8 cellular contexts compared by ENCODE assay signal in the genomic region with DNA sequence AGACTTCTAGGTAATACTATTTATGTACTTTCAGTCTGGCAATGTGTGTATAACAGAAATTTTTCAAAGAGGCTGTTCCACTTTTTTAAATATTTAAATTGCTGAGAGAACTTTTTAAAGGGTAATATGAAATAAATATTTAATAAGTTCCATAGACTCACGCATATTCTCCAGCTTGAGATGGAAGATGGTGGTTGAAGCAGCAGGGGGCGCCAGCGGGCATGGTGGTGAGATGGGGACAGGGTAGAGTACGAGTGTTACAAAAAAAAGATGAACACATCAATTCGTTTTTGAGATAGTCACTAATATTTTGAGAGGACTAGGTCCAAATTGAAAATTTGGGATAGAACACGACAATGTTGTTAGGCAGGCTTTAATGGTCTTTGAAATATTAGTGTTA.
A peak's percentile ranks its signal among the peaks of the same experiment; 100 is the strongest.
DNase-seq lines count a peak whose midpoint lies in the region; ATAC-seq and TF ChIP-seq lines count a peak whose summit lies in the region.

No MANE protein-coding gene starts in this region.

- 52 to 54% methylated on average over 6 of the region's 6 CpGs for WGBS in gastroesophageal sphincter (ENCODE audit: low coverage in 1 of 2), 2 donors

- peaks cover 0 to under 1% (median 0%) of the 10 kb centered on the region in 3 donors for H3K36me3 Mint-ChIP-seq in CD8-positive, alpha-beta memory T cell

- H3K27me3 ChIP-seq in CD8-positive, alpha-beta memory T cell (ENCODE audit: insufficient read depth, low read length, poor library complexity, severe bottlenecking) = no peaks in the 10 kb centered on the region
- no peaks in the 10 kb centered on the region for H3K27me3 ChIP-seq in gastroesophageal sphincter

- no peak overlapping the region for H3K4me3 ChIP-seq in CD8-positive, alpha-beta memory T cell (ENCODE audit: low read length)
- H3K4me3 ChIP-seq in gastroesophageal sphincter = no peak overlapping the region

- H3K4me1 ChIP-seq in CD8-positive, alpha-beta memory T cell (ENCODE audit: insufficient read depth, low read length) = no peaks in the 10 kb centered on the region
- peaks cover 0 to 17% (median 5%) of the 10 kb centered on the region in 3 donors for H3K4me1 ChIP-seq in gastroesophageal sphincter

- H3K9me3 Mint-ChIP-seq in CD8-positive, alpha-beta memory T cell = no peaks in the 10 kb centered on the region

- no peak overlapping the region for H3K27ac ChIP-seq in CD8-positive, alpha-beta memory T cell (ENCODE audit: low read depth, low read length)
- H3K27ac ChIP-seq in gastroesophageal sphincter = no peak overlapping the region

- H3K9me3 ChIP-seq in CD8-positive, alpha-beta memory T cell (ENCODE audit: low read length) = no peaks in the 10 kb centered on the region
- H3K9me3 ChIP-seq in gastroesophageal sphincter = no peaks in the 10 kb centered on the region

- H3K36me3 ChIP-seq in CD8-positive, alpha-beta memory T cell (ENCODE audit: insufficient read depth, low read length) = no peaks in the 10 kb centered on the region
- H3K36me3 ChIP-seq in gastroesophageal sphincter = peaks cover 0 to 4% of the 10 kb centered on the region in 2 donors

- no peak for TF ChIP-seq POLR2A in gastroesophageal sphincter (IDR thresholded peaks at IDR 0.05)

- TF ChIP-seq EP300 in gastroesophageal sphincter (IDR thresholded peaks at IDR 0.05) = no peak

- no peak overlapping the region for H3K27ac Mint-ChIP-seq in CD8-positive, alpha-beta memory T cell

- CTCF ChIA-PET in CD8-positive, alpha-beta memory T cell (lab: Charles Lee) = interaction anchor here (1.7 kb wide), 1 partner anchor 79 kb away, joined by 8 read pairs; a partner anchor contains a TSS

- DNase-seq in CD8-positive, alpha-beta memory T cell = peak; percentile 3 to 57 (median 11)
- peak; percentile 69 for DNase-seq in NCI-H69 (lab: John Stamatoyannopoulos, UW)
- peak; percentile 17 for DNase-seq in activated CD8-positive, alpha-beta memory T cell treated with anti-CD3 and anti-CD28 coated beads, Interleukin-2, amount 50 U/mL, for 24 hours (ENCODE audit: extremely low read depth)
- peak; percentile 53 to 72 (median 60) for DNase-seq in stimulated activated CD4-positive, alpha-beta T cell treated with anti-CD3 and anti-CD28 coated beads, Interleukin-12 subunit alpha, Interleukin-12 subunit beta, amount 100 ng/mL, for 48 hours (ENCODE audit: low read depth in 2 of 3, low spot score in 1 of 3)
- DNase-seq in NCI-H345 treated with DMSO at 0.1 percent for 48 hours (lab: John Stamatoyannopoulos, UW; ENCODE audit: unreplicated experiment) = no peak
- no peak for DNase-seq in DMS79 treated with DMSO at 0.1 percent for 48 hours (lab: John Stamatoyannopoulos, UW)

- POLR2A ChIA-PET in CD8-positive, alpha-beta memory T cell (lab: Charles Lee) = no interaction called here

- ATAC-seq in GM21825 (IDR thresholded peaks at IDR 0.05; ENCODE audit: unreplicated experiment) = peak; percentile 59
- ATAC-seq in gastroesophageal sphincter = no peak

- H3K4me1 Mint-ChIP-seq in CD8-positive, alpha-beta memory T cell = no peaks in the 10 kb centered on the region

- peaks cover 0 to 12% of the 10 kb centered on the region in 2 donors for H3K27me3 Mint-ChIP-seq in CD8-positive, alpha-beta memory T cell

- peak in 3 of 4 experiments; percentile 17 to 32 (median 19) for TF ChIP-seq CTCF in gastroesophageal sphincter (IDR thresholded peaks at IDR 0.05)

- no peak overlapping the region for H3K4me3 Mint-ChIP-seq in CD8-positive, alpha-beta memory T cell

Comparison
In these comparisons a context has a peak if more than half of its experiments do, and no peak if none do; other contexts are left out.
1. DNase-seq: peak in CD8-positive, alpha-beta memory T cell (5 of 5), NCI-H69 (single experiment), activated CD8-positive, alpha-beta memory T cell treated with anti-CD3 and anti-CD28 coated beads, Interleukin-2, amount 50 U/mL, for 24 hours (single experiment) and stimulated activated CD4-positive, alpha-beta T cell treated with anti-CD3 and anti-CD28 coated beads, Interleukin-12 subunit alpha, Interleukin-12 subunit beta, amount 100 ng/mL, for 48 hours (3 of 3); none in NCI-H345 treated with DMSO at 0.1 percent for 48 hours (single experiment) and DMS79 treated with DMSO at 0.1 percent for 48 hours (single experiment).